1 cellular context compared by ENCODE assay signal in genomic region chr20:44642203-44643153, GRCh38.
A peak's percentile ranks its signal among the peaks of the same experiment; 100 is the strongest.
TF ChIP-seq lines count a peak whose summit lies in the region.

No MANE protein-coding gene starts in this region.

TF ChIP-seq in SK-N-SH, 30 proteins besides CTCF, POLR2A, EP300 and RAD21 (continued from another document):
- TF ChIP-seq REST (IDR thresholded peaks at IDR 0.05; ENCODE audit: low read depth, low read length) (no peak), NRF1 (IDR thresholded peaks at IDR 0.05; ENCODE audit: low read depth, low read length) (no peak), TCF12 (IDR thresholded peaks at IDR 0.05) (peak; percentile 18; the same call in 1 of the 2 replicates), MEF2A (IDR thresholded peaks at IDR 0.05; ENCODE audit: borderline replicate concordance, low read depth) (no peak), NFIC (IDR thresholded peaks at IDR 0.05; ENCODE audit: borderline replicate concordance) (peak; percentile 61), CHD2 (IDR thresholded peaks at IDR 0.05; ENCODE audit: low read length, partially characterized antibody) (no peak), MXI1 (IDR thresholded peaks at IDR 0.05; ENCODE audit: low read depth, low read length) (peak; percentile 59; the same call in 1 of the 2 replicates), YY1 (IDR thresholded peaks at IDR 0.05; ENCODE audit: low read depth) (no peak), TAF1 (IDR thresholded peaks at IDR 0.05; ENCODE audit: borderline replicate concordance, low read depth, low read length) (no peak), GABPA (IDR thresholded peaks at IDR 0.05; ENCODE audit: low read depth) (no peak), TEAD4 (IDR thresholded peaks at IDR 0.05; ENCODE audit: borderline replicate concordance, insufficient read depth) (no peak), RXRA (IDR thresholded peaks at IDR 0.05; ENCODE audit: borderline replicate concordance, low read depth) (peak; percentile 71; the same call in 1 of the 2 replicates)
- TF ChIP-seq, protein P1, sequence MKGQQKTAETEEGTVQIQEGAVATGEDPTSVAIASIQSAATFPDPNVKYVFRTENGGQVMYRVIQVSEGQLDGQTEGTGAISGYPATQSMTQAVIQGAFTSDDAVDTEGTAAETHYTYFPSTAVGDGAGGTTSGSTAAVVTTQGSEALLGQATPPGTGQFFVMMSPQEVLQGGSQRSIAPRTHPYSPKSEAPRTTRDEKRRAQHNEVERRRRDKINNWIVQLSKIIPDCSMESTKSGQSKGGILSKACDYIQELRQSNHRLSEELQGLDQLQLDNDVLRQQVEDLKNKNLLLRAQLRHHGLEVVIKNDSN (IDR thresholded peaks at IDR 0.05; ENCODE audit: borderline replicate concordance, low read depth), result no peak
- TF ChIP-seq, protein P2, sequence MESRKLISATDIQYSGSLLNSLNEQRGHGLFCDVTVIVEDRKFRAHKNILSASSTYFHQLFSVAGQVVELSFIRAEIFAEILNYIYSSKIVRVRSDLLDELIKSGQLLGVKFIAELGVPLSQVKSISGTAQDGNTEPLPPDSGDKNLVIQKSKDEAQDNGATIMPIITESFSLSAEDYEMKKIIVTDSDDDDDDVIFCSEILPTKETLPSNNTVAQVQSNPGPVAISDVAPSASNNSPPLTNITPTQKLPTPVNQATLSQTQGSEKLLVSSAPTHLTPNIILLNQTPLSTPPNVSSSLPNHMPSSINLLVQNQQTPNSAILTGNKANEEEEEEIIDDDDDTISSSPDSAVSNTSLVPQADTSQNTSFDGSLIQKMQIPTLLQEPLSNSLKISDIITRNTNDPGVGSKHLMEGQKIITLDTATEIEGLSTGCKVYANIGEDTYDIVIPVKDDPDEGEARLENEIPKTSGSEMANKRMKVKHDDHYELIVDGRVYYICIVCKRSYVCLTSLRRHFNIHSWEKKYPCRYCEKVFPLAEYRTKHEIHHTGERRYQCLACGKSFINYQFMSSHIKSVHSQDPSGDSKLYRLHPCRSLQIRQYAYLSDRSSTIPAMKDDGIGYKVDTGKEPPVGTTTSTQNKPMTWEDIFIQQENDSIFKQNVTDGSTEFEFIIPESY (IDR thresholded peaks at IDR 0.05; ENCODE audit: borderline replicate concordance, low read depth), result no peak
- TF ChIP-seq, protein P3, sequence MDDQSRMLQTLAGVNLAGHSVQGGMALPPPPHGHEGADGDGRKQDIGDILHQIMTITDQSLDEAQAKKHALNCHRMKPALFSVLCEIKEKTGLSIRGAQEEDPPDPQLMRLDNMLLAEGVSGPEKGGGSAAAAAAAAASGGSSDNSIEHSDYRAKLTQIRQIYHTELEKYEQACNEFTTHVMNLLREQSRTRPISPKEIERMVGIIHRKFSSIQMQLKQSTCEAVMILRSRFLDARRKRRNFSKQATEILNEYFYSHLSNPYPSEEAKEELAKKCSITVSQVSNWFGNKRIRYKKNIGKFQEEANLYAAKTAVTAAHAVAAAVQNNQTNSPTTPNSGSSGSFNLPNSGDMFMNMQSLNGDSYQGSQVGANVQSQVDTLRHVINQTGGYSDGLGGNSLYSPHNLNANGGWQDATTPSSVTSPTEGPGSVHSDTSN (IDR thresholded peaks at IDR 0.05), result no peak
- TF ChIP-seq, protein P4, sequence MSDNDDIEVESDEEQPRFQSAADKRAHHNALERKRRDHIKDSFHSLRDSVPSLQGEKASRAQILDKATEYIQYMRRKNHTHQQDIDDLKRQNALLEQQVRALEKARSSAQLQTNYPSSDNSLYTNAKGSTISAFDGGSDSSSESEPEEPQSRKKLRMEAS (IDR thresholded peaks at IDR 0.05; ENCODE audit: low read depth), result peak; percentile 73
